ENCODE assay signal across 8 cellular contexts in the genomic region with DNA sequence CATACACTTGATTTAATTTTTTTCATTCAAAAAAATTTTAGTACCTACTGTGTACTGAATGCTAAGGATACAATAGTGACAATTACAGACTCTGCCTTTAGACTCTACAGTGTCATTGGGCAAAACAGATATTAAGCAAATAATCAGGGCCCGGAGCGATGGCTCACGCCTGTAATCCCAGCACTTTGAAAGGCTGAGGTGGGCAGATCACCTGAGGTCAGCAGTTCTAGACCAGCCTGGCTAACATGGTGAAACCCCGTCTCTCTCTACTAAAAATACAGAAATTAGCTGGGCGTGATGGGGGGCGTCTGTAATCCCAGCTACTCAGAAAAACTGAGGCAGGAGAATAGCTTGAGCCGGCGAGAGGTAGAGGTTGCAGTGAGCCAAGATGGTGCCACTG. TPM values are rescaled to one million over a fixed set of nuclear protein-coding genes. Genes with fewer than 3 reads are reported as not detected.
DNase-seq lines count a peak whose midpoint lies in the region; ATAC-seq and TF ChIP-seq lines count a peak whose summit lies in the region.

No MANE protein-coding gene starts in this region.

- H3K9me3 ChIP-seq in heart right ventricle (no peaks in the 10 kb centered on the region), right lobe of liver (no peaks in the 10 kb centered on the region)

- H3K36me3 Mint-ChIP-seq in type B pancreatic cell, result peaks cover 19% of the 10 kb centered on the region

- peak overlapping the region in 2 of 10 donors; percentile 95 to 96 for H3K27ac ChIP-seq in heart right ventricle
- H3K27ac ChIP-seq in right lobe of liver, result no peak overlapping the region

- TF ChIP-seq CTCF in heart right ventricle (IDR thresholded peaks at IDR 0.05) (no peak), astrocyte of the spinal cord (IDR thresholded peaks at IDR 0.05; ENCODE audit: low read depth, low read length) (no peak), right lobe of liver (IDR thresholded peaks at IDR 0.05) (no peak), type B pancreatic cell (conservative IDR thresholded peaks at IDR 0.05) (no peak)

- WGBS in heart right ventricle, 2 donors, result 83 to 85% methylated on average over 8 of the region's 8 CpGs
- 73% methylated on average over 7 of the region's 8 CpGs for WGBS in right lobe of liver (ENCODE audit: insufficient coverage, low coverage, low lambda C conversion rate, missing lambda C conversion rate)

- peaks cover 0 to 7% (median 0%) of the 10 kb centered on the region in 9 donors for H3K36me3 ChIP-seq in heart right ventricle
- H3K36me3 ChIP-seq in right lobe of liver, result no peaks in the 10 kb centered on the region

- ATAC-seq in heart right ventricle (no peak), Right ventricle myocardium inferior (no peak), right lobe of liver (no peak)
- ATAC-seq in activated CD4-positive, CD25-positive, alpha-beta regulatory T cell treated with anti-CD3 and anti-CD28 coated beads, Interleukin-2, amount 50 U/mL, for 24 hours, result no peak

- H3K4me3 ChIP-seq in heart right ventricle (peak overlapping the region in 8 of 10 donors; percentile 71 to 99 (median 93)), astrocyte of the spinal cord (ENCODE audit: low read depth, low read length) (peak overlapping the region; percentile 72), right lobe of liver (peak overlapping the region in 2 of 3 donors; percentile 75 to 86)

- in situ Hi-C loops in astrocyte of the spinal cord (cut with HindIII; ENCODE audit: low sequenced_read_pairs), result no loop called here

- no peak overlapping the region for H3K27ac Mint-ChIP-seq in type B pancreatic cell

- no peaks in the 10 kb centered on the region for H3K27me3 Mint-ChIP-seq in type B pancreatic cell

- intact Hi-C loops in heart right ventricle (cut with DNase I), result loop anchor here in 2 of 10 donors (2.0 kb wide), 1 partner anchor 15 kb away; a partner anchor contains a TSS
- intact Hi-C loops in Right ventricle myocardium inferior (cut with DNase I), result loop anchor here (2.0 kb wide), 1 partner anchor 105 kb away; a partner anchor contains a TSS
- intact Hi-C loops in right lobe of liver (cut with DNase I), result no loop called here

- DNase-seq in heart right ventricle (no peak), Right ventricle myocardium inferior (ENCODE audit: missing footprints) (no peak), astrocyte of the spinal cord (ENCODE audit: low read depth, low spot score) (no peak), right lobe of liver (no peak), type B pancreatic cell (ENCODE audit: extremely low spot score, unreplicated experiment) (no peak), cerebellum (ENCODE audit: low spot score) (no peak), erythroblast (lab: John Stamatoyannopoulos, UW) (no peak)

- H3K4me1 Mint-ChIP-seq in type B pancreatic cell (ENCODE audit: unreplicated experiment), result peaks cover 43% of the 10 kb centered on the region

- TF ChIP-seq POLR2A in right lobe of liver (IDR thresholded peaks at IDR 0.05) (no peak), erythroblast (IDR thresholded peaks at IDR 0.05; ENCODE audit: low read length) (no peak)

- H3K9me3 Mint-ChIP-seq in type B pancreatic cell, result peaks cover 5% of the 10 kb centered on the region

- H3K4me1 ChIP-seq in heart right ventricle (peaks cover 3 to 46% (median 34%) of the 10 kb centered on the region in 9 donors), right lobe of liver (peaks cover 0 to 8% (median 0%) of the 10 kb centered on the region in 4 donors)

- peak overlapping the region; percentile 65 for H3K4me3 Mint-ChIP-seq in type B pancreatic cell

- no peaks in the 10 kb centered on the region for H3K27me3 ChIP-seq in heart right ventricle
- no peaks in the 10 kb centered on the region for H3K27me3 ChIP-seq in right lobe of liver

RNA-seq across cellular contexts. Expression of a gene that starts 1.4 kb away (rescaled TPM):
- total RNA-seq in heart right ventricle, result 10 to 100 TPM; 18.8 to 23.8 (median 19.8) TPM
- polyA plus RNA-seq in heart right ventricle, result 1 to 10 TPM; 7.9 to 8.1 TPM
- total RNA-seq in Right ventricle myocardium inferior, result 21.2 TPM
- total RNA-seq in right lobe of liver, result 1 to 10 TPM; 4.6 to 7.9 (median 6.2) TPM
- total RNA-seq in type B pancreatic cell (ENCODE audit: low replicate concordance), result 11.2 and 20.7 TPM in 2 replicates
- total RNA-seq in cerebellum, result 29.3 TPM

RNA-seq across cellular contexts. Expression of a gene that starts 14.7 kb away (rescaled TPM):
- 10 to 100 TPM in 2 of 10 donors, 1 to 10 TPM in 8; 6.2 to 11.8 (median 8.8) TPM for total RNA-seq in heart right ventricle
- 1 to 10 TPM; 2.2 to 5.9 TPM for polyA plus RNA-seq in heart right ventricle
- 6.9 TPM for total RNA-seq in Right ventricle myocardium inferior
- total RNA-seq in right lobe of liver, result 10 to 100 TPM in 1 of 6 experiments, 1 to 10 TPM in 5; 7.5 to 12.1 (median 8.8) TPM
- total RNA-seq in type B pancreatic cell (ENCODE audit: low replicate concordance), result 15.9 and 25.7 TPM in 2 replicates
- 67.6 TPM for total RNA-seq in cerebellum
